ENCODE assay signal across 8 cellular contexts in genomic region chr7:107874605-107875446, GRCh38. TPM values are rescaled to one million over a fixed set of nuclear protein-coding genes. Genes with fewer than 3 reads are reported as not detected.
DNase-seq lines count a peak whose midpoint lies in the region; ATAC-seq, FAIRE-seq and TF ChIP-seq lines count a peak whose summit lies in the region.

No MANE protein-coding gene starts in this region.

- H3K4me3 ChIP-seq in LNCaP clone FGC (ENCODE audit: low read depth, low read length): no peak overlapping the region
- no peak overlapping the region for H3K4me3 ChIP-seq in brain microvascular endothelial cell (ENCODE audit: low read depth, low read length)
- no peak overlapping the region for H3K4me3 ChIP-seq in keratinocyte (ENCODE audit: control insufficient read depth in 2 of 3, extremely low read depth in 1 of 3, insufficient read depth in 2 of 3, low read depth in 1 of 3, low read length in 3 of 3)

- ATAC-seq in GM21390 (IDR thresholded peaks at IDR 0.05; ENCODE audit: unreplicated experiment): peak; percentile 73

- H3K27ac ChIP-seq in brain microvascular endothelial cell: no peak overlapping the region
- no peak overlapping the region for H3K27ac ChIP-seq in keratinocyte (ENCODE audit: control insufficient read depth, insufficient read depth, low read length)

- dilution Hi-C loops in keratinocyte (cut with MboI; ENCODE audit: extremely low pct_ligation_motif_present, low sequenced_read_pairs): loop anchor here (25.0 kb wide), 1 partner anchor 113 kb away; no protein-coding TSS in a partner anchor

- H3K4me1 Mint-ChIP-seq in stimulated activated naive CD8-positive, alpha-beta T cell treated with anti-CD3 and anti-CD28 coated beads, Interleukin-15, Interleukin-2, amounts not matched to agents 100 ng/mL and 50 ng/mL, for 24 hours (ENCODE audit: low read depth): peaks cover 19% of the 10 kb centered on the region

- no peaks in the 10 kb centered on the region for H3K36me3 Mint-ChIP-seq in stimulated activated naive CD8-positive, alpha-beta T cell treated with anti-CD3 and anti-CD28 coated beads, Interleukin-15, Interleukin-2, amounts not matched to agents 100 ng/mL and 50 ng/mL, for 24 hours (ENCODE audit: low read depth)

- H3K27me3 ChIP-seq in brain microvascular endothelial cell (replicated peaks) (peaks cover 3% of the 10 kb centered on the region), keratinocyte (ENCODE audit: control insufficient read depth, extremely low read depth, insufficient read depth, low read length) (peaks cover 3% of the 10 kb centered on the region)

- H3K9ac ChIP-seq in keratinocyte (ENCODE audit: control insufficient read depth, extremely low read depth, insufficient read depth, low read length): no peak overlapping the region

- H3K4me2 ChIP-seq in keratinocyte (ENCODE audit: control insufficient read depth, extremely low read depth, insufficient read depth, low read depth, low read length): no peak overlapping the region

- H3K9me1 ChIP-seq in keratinocyte (ENCODE audit: control insufficient read depth, extremely low read depth, insufficient read depth, low read length): no peaks in the 10 kb centered on the region

- DNase-seq in DMS79 (lab: John Stamatoyannopoulos, UW) (peak; percentile 29), LNCaP clone FGC (ENCODE audit: low read depth) (no peak), RPMI8226 (peak; percentile 62), brain microvascular endothelial cell (peak; percentile 70), keratinocyte (ENCODE audit: low read depth, low spot score) (no peak)
- DNase-seq in effector CD8-positive, alpha-beta T cell (lab: John Stamatoyannopoulos, UW): no peak

- H3K27me3 Mint-ChIP-seq in stimulated activated naive CD8-positive, alpha-beta T cell treated with anti-CD3 and anti-CD28 coated beads, Interleukin-15, Interleukin-2, amounts not matched to agents 100 ng/mL and 50 ng/mL, for 24 hours: no peaks in the 10 kb centered on the region

- peak; percentile 75 for TF ChIP-seq CTCF in LNCaP clone FGC (IDR thresholded peaks at IDR 0.05; ENCODE audit: control insufficient read depth, extremely low read depth, insufficient read depth)
- TF ChIP-seq CTCF in brain microvascular endothelial cell (IDR thresholded peaks at IDR 0.05; ENCODE audit: low read depth, low read length, missing control alignments): peak; percentile 73
- TF ChIP-seq CTCF in keratinocyte (optimal IDR thresholded peaks at IDR 0.05 in 1 of 3, IDR thresholded peaks at IDR 0.05 in 1 of 3, conservative IDR thresholded peaks at IDR 0.05 in 1 of 3; ENCODE audit: extremely low read depth in 1 of 3, insufficient read depth in 2 of 3, low read length in 3 of 3): peak; percentile 60 to 64 (median 61)

- no peak overlapping the region for H2AFZ ChIP-seq in keratinocyte (ENCODE audit: control insufficient read depth, low read length)

- no peaks in the 10 kb centered on the region for H3K36me3 ChIP-seq in brain microvascular endothelial cell (replicated peaks)
- H3K36me3 ChIP-seq in keratinocyte (ENCODE audit: control insufficient read depth in 2 of 2, extremely low read depth in 1 of 2, insufficient read depth in 2 of 2, low read length in 2 of 2): no peaks in the 10 kb centered on the region

- no peaks in the 10 kb centered on the region for H3K79me2 ChIP-seq in keratinocyte (ENCODE audit: control insufficient read depth, insufficient read depth, low read length)

- in situ Hi-C loops in brain microvascular endothelial cell (cut with HindIII; ENCODE audit: low pct_ligation_motif_present, low sequenced_read_pairs): no loop called here

- H3K4me1 ChIP-seq in keratinocyte (ENCODE audit: control insufficient read depth, extremely low read depth, insufficient read depth, low read length): peaks cover 3% of the 10 kb centered on the region

- H4K20me1 ChIP-seq in keratinocyte (ENCODE audit: control insufficient read depth, extremely low read depth, insufficient read depth, low read length): no peaks in the 10 kb centered on the region

- no peaks in the 10 kb centered on the region for H3K9me3 ChIP-seq in keratinocyte (ENCODE audit: control insufficient read depth, low read depth, low read length)

- H3K27ac Mint-ChIP-seq in stimulated activated naive CD8-positive, alpha-beta T cell treated with anti-CD3 and anti-CD28 coated beads, Interleukin-15, Interleukin-2, amounts not matched to agents 100 ng/mL and 50 ng/mL, for 24 hours: peak overlapping the region; percentile 38

- peak; percentile 58 for FAIRE-seq in keratinocyte (lab: Jason Lieb, UNC)

- no peak overlapping the region for H3K4me3 Mint-ChIP-seq in stimulated activated naive CD8-positive, alpha-beta T cell treated with anti-CD3 and anti-CD28 coated beads, Interleukin-15, Interleukin-2, amounts not matched to agents 100 ng/mL and 50 ng/mL, for 24 hours

- no peaks in the 10 kb centered on the region for H3K9me3 Mint-ChIP-seq in stimulated activated naive CD8-positive, alpha-beta T cell treated with anti-CD3 and anti-CD28 coated beads, Interleukin-15, Interleukin-2, amounts not matched to agents 100 ng/mL and 50 ng/mL, for 24 hours

RNA-seq across cellular contexts. Expression of gene DLD, which starts 16.2 kb away (rescaled TPM):
- 108 to 153 TPM (median 143 TPM) in 3 replicates for polyA plus RNA-seq in keratinocyte
- 39.2 TPM for polyA plus RNA-seq in keratinocyte (2011; ENCODE audit: low read depth)
- 106 and 210 TPM in 2 replicates for polyA plus RNA-seq in keratinocyte (2011; cell fraction: cytosol; rRNA removed)
- polyA plus RNA-seq in keratinocyte (2011; cell fraction: nucleus; rRNA removed): 151 and 186 TPM in 2 replicates
- 53.2 and 90.1 TPM in 2 replicates for polyA plus RNA-seq in keratinocyte (2012; ENCODE audit: low replicate concordance)
- 12.3 to 204 TPM (median 110 TPM) in 3 replicates for polyA minus RNA-seq in keratinocyte
- polyA minus RNA-seq in keratinocyte (2011; cell fraction: cytosol; rRNA and poly(A)+ RNA removed): 35.9 TPM
- polyA minus RNA-seq in keratinocyte (2011; cell fraction: nucleus; rRNA and poly(A)+ RNA removed): 26.2 and 97.3 TPM in 2 replicates

Comparison
In these comparisons a context has a peak if more than half of its experiments do, and no peak if none do; other contexts are left out.
1. DNase-seq: peak in DMS79 (single experiment), RPMI8226 (single experiment) and brain microvascular endothelial cell (single experiment); none in LNCaP clone FGC (single experiment), keratinocyte (single experiment) and effector CD8-positive, alpha-beta T cell (single experiment).
2. Peak in every context shown above with its lines, with median percentiles within 50 percentile points of each other: CTCF ChIP-seq.